8 cellular contexts compared by ENCODE assay signal in genomic region chr17:58693208-58693607, GRCh38. TPM values are rescaled to one million over a fixed set of nuclear protein-coding genes. Genes with fewer than 3 reads are reported as not detected.
DNase-seq lines count a peak whose midpoint lies in the region; ATAC-seq, FAIRE-seq and TF ChIP-seq lines count a peak whose summit lies in the region.

No MANE protein-coding gene starts in this region.

- in situ Hi-C loops in G401 (cut with HindIII; ENCODE audit: low sequenced_read_pairs): no loop called here

- peak overlapping the region; percentile 89 for H3K9ac ChIP-seq in astrocyte (ENCODE audit: low read length)

- H3K9me3 Mint-ChIP-seq in astrocyte (ENCODE audit: unreplicated experiment): no peaks in the 10 kb centered on the region

- DNase-seq in A673 (ENCODE audit: low spot score) (no peak), astrocyte (ENCODE audit: low read depth) (peak; percentile 7), putamen (ENCODE audit: low spot score) (no peak), G401 (ENCODE audit: low spot score) (no peak), hepatic stellate cell (ENCODE audit: low spot score) (no peak)

- POLR2A ChIA-PET in A673 (lab: Charles Lee; ENCODE audit: low non-redundant PET): interaction anchor here (0.6 kb wide), 1 partner anchor 17 kb away, joined by 20 read pairs; no protein-coding TSS in a partner anchor
- POLR2A ChIA-PET in HEK293 (lab: Yijun Ruan, JAX): interaction anchor here (0.8 to 5.0 kb wide), 8 partner anchors 8 to 62 kb away, joined by 3 to 49 read pairs (median 4); no protein-coding TSS in a partner anchor

- H2AFZ ChIP-seq in astrocyte (ENCODE audit: low read depth, low read length): peak overlapping the region; percentile 100

- CTCF ChIA-PET in A673 (lab: Charles Lee) (no interaction called here), HEK293 (lab: Yijun Ruan, JAX) (interaction anchor here (0.6 to 2.2 kb wide), 6 partner anchors 18 to 1988 kb away, joined by 3 to 8 read pairs (median 4); no protein-coding TSS in a partner anchor)

- H3K4me3 ChIP-seq in A673 (ENCODE audit: low read depth, low read length, poor library complexity, severe bottlenecking) (peak overlapping the region; percentile 60), HEK293 (ENCODE audit: low read depth, low read length) (peak overlapping the region; percentile 74), astrocyte (ENCODE audit: insufficient read depth, low read depth, low read length) (peak overlapping the region; percentile 87), mesodermal cell (ENCODE audit: extremely low read depth, insufficient read depth, low read length, poor library complexity, severe bottlenecking) (peak overlapping the region; percentile 49)

- no peaks in the 10 kb centered on the region for H4K20me1 ChIP-seq in astrocyte (ENCODE audit: insufficient read depth, low read length)

- H3K27ac ChIP-seq in A673 (ENCODE audit: low read depth, low read length, poor library complexity, severe bottlenecking) (peak overlapping the region; percentile 87), HEK293 (ENCODE audit: extremely low read depth, low read depth, low read length) (peak overlapping the region; percentile 96), astrocyte (ENCODE audit: low read depth, low read length) (peak overlapping the region; percentile 83), mesodermal cell (ENCODE audit: low read depth, low read length, severe bottlenecking) (no peak overlapping the region)

- H3K36me3 ChIP-seq in A673 (ENCODE audit: insufficient read depth, low read length, poor library complexity, severe bottlenecking) (no peaks in the 10 kb centered on the region), HEK293 (ENCODE audit: control insufficient read depth in 2 of 2, insufficient read depth in 1 of 2, low read length in 2 of 2) (peaks cover 18 to 28% of the 10 kb centered on the region in 2 experiments), astrocyte (ENCODE audit: insufficient read depth, low read length) (no peaks in the 10 kb centered on the region), mesodermal cell (ENCODE audit: control insufficient read depth, insufficient read depth, low read length) (no peaks in the 10 kb centered on the region)

- H3K4me2 ChIP-seq in astrocyte (ENCODE audit: low read length): peak overlapping the region; percentile 96

- peaks cover 1% of the 10 kb centered on the region for H3K4me1 Mint-ChIP-seq in astrocyte (ENCODE audit: low read depth, unreplicated experiment)

- H3K27ac Mint-ChIP-seq in astrocyte (ENCODE audit: unreplicated experiment): no peak overlapping the region

- H3K27me3 Mint-ChIP-seq in astrocyte (ENCODE audit: low read depth, unreplicated experiment): no peaks in the 10 kb centered on the region

- H3K4me1 ChIP-seq in A673 (ENCODE audit: insufficient read depth, low read length, poor library complexity, severe bottlenecking): peaks cover 6% of the 10 kb centered on the region
- peaks cover 16% of the 10 kb centered on the region for H3K4me1 ChIP-seq in HEK293 (ENCODE audit: control insufficient read depth, insufficient read depth, low read length)
- peaks cover 15% of the 10 kb centered on the region for H3K4me1 ChIP-seq in astrocyte (ENCODE audit: insufficient read depth, low read length)
- H3K4me1 ChIP-seq in mesodermal cell (ENCODE audit: control insufficient read depth, insufficient read depth, low read length, poor library complexity, severe bottlenecking): no peaks in the 10 kb centered on the region

- peaks cover 16% of the 10 kb centered on the region for H3K79me2 ChIP-seq in astrocyte (ENCODE audit: insufficient read depth, low read length)

- no peaks in the 10 kb centered on the region for H3K36me3 Mint-ChIP-seq in astrocyte (ENCODE audit: low read depth, unreplicated experiment)

- WGBS in mesodermal cell (ENCODE audit: insufficient coverage in 2 of 2), 2 experiments: 90 to 100% methylated on average over 3 to 6 of the region's 8 CpGs

- BruUV-seq in A673 (replicated peaks; lab: Mats Ljungman, UMichigan): no TSS peak

- H3K9me3 ChIP-seq in A673 (ENCODE audit: low read depth, low read length, poor library complexity, severe bottlenecking) (no peaks in the 10 kb centered on the region), HEK293 (ENCODE audit: control insufficient read depth, insufficient read depth, low read depth, low read length) (no peaks in the 10 kb centered on the region), astrocyte (ENCODE audit: insufficient read depth, low read depth, low read length) (peaks cover 3% of the 10 kb centered on the region), mesodermal cell (ENCODE audit: control insufficient read depth, low read length) (no peaks in the 10 kb centered on the region)

- H3K27me3 ChIP-seq in A673 (replicated peaks; ENCODE audit: insufficient read depth, low read depth, low read length, poor library complexity) (no peaks in the 10 kb centered on the region), astrocyte (ENCODE audit: insufficient read depth, low read length) (no peaks in the 10 kb centered on the region)

- TF ChIP-seq CTCF in A673 (conservative IDR thresholded peaks at IDR 0.05; ENCODE audit: low read depth, low read length) (no peak), HEK293 (tag by site-specific recombination; IDR thresholded peaks at IDR 0.05) (no peak), astrocyte (IDR thresholded peaks at IDR 0.05; ENCODE audit: insufficient read depth, low read depth, low read length) (no peak)

- intact Hi-C loops in A673 (cut with micrococcal nuclease; ENCODE audit: unreplicated experiment): loop anchor here (2.0 to 10.0 kb wide), 2 partner anchors 34 to 178 kb away; partner anchors contain the start of gene MTMR4

- no peak for FAIRE-seq in astrocyte (lab: Jason Lieb, UNC)

- H3K4me3 Mint-ChIP-seq in astrocyte (ENCODE audit: unreplicated experiment): peak overlapping the region; percentile 80

- no peak for ATAC-seq in GM18511 (IDR thresholded peaks at IDR 0.05; ENCODE audit: unreplicated experiment)

TF ChIP-seq in HEK293, 187 proteins besides CTCF, POLR2A, EP300 and RAD21:
- TF ChIP-seq SCRT2 (tag by site-specific recombination; IDR thresholded peaks at IDR 0.05) (peak; percentile 91), ZNF76 (tag by site-specific recombination; IDR thresholded peaks at IDR 0.05; ENCODE audit: borderline replicate concordance, low read depth) (no peak), SCRT1 (tag by site-specific recombination; IDR thresholded peaks at IDR 0.05; ENCODE audit: borderline replicate concordance) (0 out of 2 replicates have a peak, but pooled peaks have one; percentile 41), ZNF600 (tag by site-specific recombination; IDR thresholded peaks at IDR 0.05) (peak; percentile 35; the same call in 1 of the 2 replicates)

RNA-seq across cellular contexts. Expression of gene RAD51C, which starts 0.8 kb away (rescaled TPM):
- total RNA-seq in A673 (2021) (79.8 and 80.4 TPM in 2 replicates), astrocyte (9.1 and 9.4 TPM in 2 replicates)
- polyA plus RNA-seq in mesodermal cell (2013, experiment 1 of 2): 22.8 TPM
- 29.3 TPM for polyA plus RNA-seq in mesodermal cell (2013, experiment 2 of 2)
- total RNA-seq in G401 (2014; rRNA removed; shearing (Covaris generic)): 81.2 and 112 TPM in 2 replicates

RNA-seq across cellular contexts. Expression of gene TEX14, which starts 1.4 kb away (rescaled TPM):
- total RNA-seq in A673 (2021): 0.26 and 0.50 TPM in 2 replicates
- total RNA-seq in astrocyte: 0.09 and 0.31 TPM in 2 replicates
- polyA plus RNA-seq in mesodermal cell (2013, experiment 1 of 2): 0.33 TPM
- polyA plus RNA-seq in mesodermal cell (2013, experiment 2 of 2): 0.25 TPM
- total RNA-seq in G401 (2014; rRNA removed; shearing (Covaris generic)): not detected in 2 replicates
